In genomic region chr19:13151605-13152355, GRCh38 we compare ENCODE assay signal across 8 cellular contexts. TPM values are rescaled to one million over a fixed set of nuclear protein-coding genes. Genes with fewer than 3 reads are reported as not detected.
DNase-seq lines count a peak whose midpoint lies in the region; ATAC-seq and TF ChIP-seq lines count a peak whose summit lies in the region.

No MANE protein-coding gene starts in this region.

- DNase-seq in DMS 273 (lab: John Stamatoyannopoulos, UW; ENCODE audit: unreplicated experiment) (peak; percentile 99), LHCN-M2 (ENCODE audit: low read depth) (peak; percentile 96), RKO (ENCODE audit: low spot score) (peak; percentile 97), activated T-helper 1 cell treated with Interleukin-2 at 50 U/mL for 16 hours (ENCODE audit: low read depth) (peak; percentile 94), esophagus muscularis mucosa (ENCODE audit: extremely low spot score) (peak; percentile 100), myocyte (ENCODE audit: low read depth) (peak; percentile 96)
- peak; percentile 85 for DNase-seq in stimulated activated CD8-positive, alpha-beta memory T cell treated with anti-CD3 and anti-CD28 coated beads, Interleukin-7, amount 100 ng/mL, for 24 hours (ENCODE audit: low read depth)

- H3K9me3 ChIP-seq in esophagus muscularis mucosa: no peaks in the 10 kb centered on the region

- intact Hi-C loops in esophagus muscularis mucosa (cut with DNase I): loop anchor here (10.0 kb wide), 1 partner anchor 693 kb away; no protein-coding TSS in a partner anchor

- no peak for TF ChIP-seq EP300 in esophagus muscularis mucosa (IDR thresholded peaks at IDR 0.05)

- no peaks in the 10 kb centered on the region for H3K27me3 ChIP-seq in esophagus muscularis mucosa

- peak overlapping the region; percentile 95 to 100 (median 98) for H3K27ac ChIP-seq in esophagus muscularis mucosa (replicated peaks in 1 of 4)

- H3K4me1 ChIP-seq in esophagus muscularis mucosa: peaks cover 20 to 67% (median 54%) of the 10 kb centered on the region in 4 donors

- peak in 1 of 3 experiments; percentile 16 for TF ChIP-seq CTCF in esophagus muscularis mucosa (IDR thresholded peaks at IDR 0.05)

- ATAC-seq in GM21723 (IDR thresholded peaks at IDR 0.05; ENCODE audit: unreplicated experiment): peak; percentile 34

- peak; percentile 96 for TF ChIP-seq POLR2A in esophagus muscularis mucosa (IDR thresholded peaks at IDR 0.05; ENCODE audit: low read depth)

- peak overlapping the region; percentile 70 to 95 (median 94) for H3K4me3 ChIP-seq in esophagus muscularis mucosa

- peaks cover 0 to 20% (median under 1%) of the 10 kb centered on the region in 4 donors for H3K36me3 ChIP-seq in esophagus muscularis mucosa

- WGBS in esophagus muscularis mucosa: 0% methylated on average over 25 of the region's 71 CpGs

RNA-seq across cellular contexts. Expression of gene IER2, which starts 1.6 kb away (rescaled TPM):
- total RNA-seq in LHCN-M2 (2014; rRNA removed) (13.6 and 14.7 TPM in 2 replicates), esophagus muscularis mucosa (100 to 1,000 TPM in 1 of 4 donors, 10 to 100 TPM in 3; 29.1 to 144 (median 62.3) TPM), myocyte (20.8 and 21.8 TPM in 2 replicates)
- polyA plus RNA-seq in LHCN-M2 (2012): 31.1 TPM
- polyA plus RNA-seq in myocyte (2012): 28.1 TPM

RNA-seq across cellular contexts. Expression of gene STX10, which starts 1.6 kb away (rescaled TPM):
- total RNA-seq in LHCN-M2 (2014; rRNA removed) (76.4 and 78.6 TPM in 2 replicates), esophagus muscularis mucosa (10 to 100 TPM; 50.2 to 62.6 (median 56.6) TPM), myocyte (54.1 and 85.2 TPM in 2 replicates)
- polyA plus RNA-seq in LHCN-M2 (2012): 79.3 TPM
- polyA plus RNA-seq in myocyte (2012): 80.6 TPM

RNA-seq across cellular contexts. Expression of gene NACC1, which starts 33.7 kb away (rescaled TPM):
- total RNA-seq in LHCN-M2 (2014; rRNA removed) (84.1 and 86.1 TPM in 2 replicates), esophagus muscularis mucosa (10 to 100 TPM; 24.5 to 61.6 (median 29.6) TPM), myocyte (59.7 and 66.2 TPM in 2 replicates)
- 51.7 TPM for polyA plus RNA-seq in LHCN-M2 (2012)
- polyA plus RNA-seq in myocyte (2012): 42.8 TPM

RNA-seq across cellular contexts. Expression of gene TRMT1, which starts 35.2 kb away (rescaled TPM):
- 39.6 and 40.0 TPM in 2 replicates for total RNA-seq in LHCN-M2 (2014; rRNA removed)
- 19.9 TPM for polyA plus RNA-seq in LHCN-M2 (2012)
- total RNA-seq in esophagus muscularis mucosa: 10 to 100 TPM; 21.4 to 27.6 (median 26.9) TPM
- total RNA-seq in myocyte: 23.3 and 30.0 TPM in 2 replicates
- 20.0 TPM for polyA plus RNA-seq in myocyte (2012)

RNA-seq across cellular contexts. Expression of gene LYL1, which starts 49.1 kb away (rescaled TPM):
- total RNA-seq in LHCN-M2 (2014; rRNA removed): not detected in 2 replicates
- polyA plus RNA-seq in LHCN-M2 (2012): 0.04 TPM
- 10 to 100 TPM; 11.9 to 20.2 (median 17.0) TPM for total RNA-seq in esophagus muscularis mucosa
- total RNA-seq in myocyte: not detected in 2 replicates
- 0.06 TPM for polyA plus RNA-seq in myocyte (2012)

Comparison
In these comparisons a context has a peak if more than half of its experiments do, and no peak if none do; other contexts are left out.
1. Peak in every context shown above with its lines: DNase-seq, ATAC-seq, H3K4me3 ChIP-seq and H3K27ac ChIP-seq.